ENCODE assay signal across 9 cellular contexts in genomic region chr22:26894766-26895485, GRCh38.
DNase-seq lines count a peak whose midpoint lies in the region; ATAC-seq and TF ChIP-seq lines count a peak whose summit lies in the region.
"Had no signal": no experiment of that assay in that cellular context is flagged by ENCODE, and none has a peak within 500 bp of the region (broad histone marks: within the 10 kb centered on the region; RNA-seq: fewer than 3 reads in every experiment).

No MANE protein-coding gene starts in this region.

- H3K9me3 ChIP-seq in effector memory CD4-positive, alpha-beta T cell (ENCODE audit: control insufficient read depth, low read length), result no peaks in the 10 kb centered on the region
- H3K9me3 ChIP-seq: neutrophil had no signal

- intact Hi-C loops in Right ventricle myocardium superior (cut with DNase I), result no loop called here

- ATAC-seq in HG03139 (IDR thresholded peaks at IDR 0.05; ENCODE audit: unreplicated experiment) (no peak), Right ventricle myocardium superior (ENCODE audit: poor library complexity) (no peak)

- DNase-seq in EL (peak; percentile 92), NCI-H2196 treated with DMSO at 0.1 percent for 48 hours (lab: John Stamatoyannopoulos, UW; ENCODE audit: unreplicated experiment) (peak; percentile 7), epithelial cell of esophagus (ENCODE audit: low read depth) (peak; percentile 89), pons (ENCODE audit: low spot score) (peak; percentile 12), DMS 273 treated with DMSO at 0.1 percent for 48 hours (lab: John Stamatoyannopoulos, UW) (no peak), Right ventricle myocardium superior (no peak)
- no peak for DNase-seq in effector memory CD4-positive, alpha-beta T cell

- H3K27me3 ChIP-seq in effector memory CD4-positive, alpha-beta T cell (replicated peaks; ENCODE audit: control insufficient read depth, insufficient read depth, low read length, poor library complexity, severe bottlenecking), result peaks cover 5% of the 10 kb centered on the region

- no peaks in the 10 kb centered on the region for H3K36me3 ChIP-seq in effector memory CD4-positive, alpha-beta T cell (ENCODE audit: control insufficient read depth, insufficient read depth, low read length)
- H3K36me3 ChIP-seq: neutrophil had no signal

- H3K27ac ChIP-seq in effector memory CD4-positive, alpha-beta T cell (ENCODE audit: insufficient read depth, low read length, poor library complexity, severe bottlenecking), result no peak overlapping the region
- H3K27ac ChIP-seq: neutrophil had no signal

- TF ChIP-seq CTCF in epithelial cell of esophagus (IDR thresholded peaks at IDR 0.05; ENCODE audit: insufficient read depth, low read depth, low read length, missing control alignments), result no peak

- no peaks in the 10 kb centered on the region for H3K4me1 ChIP-seq in effector memory CD4-positive, alpha-beta T cell (ENCODE audit: control insufficient read depth, insufficient read depth, low read length, poor library complexity, severe bottlenecking)

- no peak overlapping the region for H3K4me3 ChIP-seq in epithelial cell of esophagus (ENCODE audit: low read length)
- H3K4me3 ChIP-seq in effector memory CD4-positive, alpha-beta T cell (ENCODE audit: insufficient read depth, low read depth, low read length, poor library complexity, severe bottlenecking), result no peak overlapping the region

Comparison
In these comparisons a context has a peak if more than half of its experiments do, and no peak if none do; other contexts are left out.
1. DNase-seq: peak in EL (single experiment), NCI-H2196 treated with DMSO at 0.1 percent for 48 hours (single experiment), epithelial cell of esophagus (single experiment) and pons (single experiment); none in DMS 273 treated with DMSO at 0.1 percent for 48 hours (single experiment), effector memory CD4-positive, alpha-beta T cell (0 of 3) and Right ventricle myocardium superior (single experiment).